Comparison of ENCODE assay signal across 8 cellular contexts in the genomic region with DNA sequence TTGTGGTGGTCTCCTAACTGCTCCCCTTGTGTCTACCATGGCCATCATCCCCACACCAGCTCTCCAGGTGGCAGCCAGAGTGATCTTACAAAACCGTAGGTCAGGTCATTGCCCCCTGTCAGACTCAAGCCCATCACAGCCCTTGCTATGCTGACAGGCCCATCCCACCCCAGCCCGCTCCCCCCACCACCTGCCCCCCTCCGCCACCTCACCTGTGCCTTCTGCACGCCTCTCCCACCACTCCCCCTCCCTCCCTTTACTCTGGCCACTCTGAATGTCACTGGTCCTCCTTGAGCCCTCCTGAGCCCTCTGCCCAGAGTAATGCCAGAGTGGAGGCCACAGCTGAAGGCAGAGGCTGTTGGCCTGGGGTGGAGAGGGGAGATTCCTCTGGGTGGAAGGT. TPM values are rescaled to one million over a fixed set of nuclear protein-coding genes. Genes with fewer than 3 reads are reported as not detected.
DNase-seq lines count a peak whose midpoint lies in the region; ATAC-seq and TF ChIP-seq lines count a peak whose summit lies in the region.

No MANE protein-coding gene starts in this region.

- intact Hi-C loops in heart right ventricle (cut with DNase I) (loop anchor here in 7 of 10 donors (5.0 kb wide), 3 partner anchors 211 to 826 kb away; a partner anchor contains a TSS), cardiac septum (cut with DNase I) (loop anchor here (10.0 kb wide), 1 partner anchor 183 kb away; a partner anchor contains a TSS), ascending aorta (cut with DNase I) (loop anchor here (5.0 kb wide), 1 partner anchor 461 kb away; no protein-coding TSS in a partner anchor), upper lobe of right lung (cut with DNase I) (loop anchor here (5.0 to 10.0 kb wide), 2 partner anchors 211 to 463 kb away; no protein-coding TSS in a partner anchor)

- H3K4me1 ChIP-seq in heart right ventricle, result peaks cover 0 to 45% (median 26%) of the 10 kb centered on the region in 9 donors
- H3K4me1 ChIP-seq in ascending aorta, result peaks cover 0 to 6% of the 10 kb centered on the region in 2 donors
- peaks cover 34 to 37% of the 10 kb centered on the region in 2 donors for H3K4me1 ChIP-seq in mucosa of rectum (ENCODE audit: control insufficient read depth in 2 of 2, insufficient read depth in 2 of 2, low read length in 2 of 2)
- H3K4me1 ChIP-seq in upper lobe of right lung, result peaks cover 10% of the 10 kb centered on the region

- H3K27ac ChIP-seq in heart right ventricle (peak overlapping the region in 3 of 10 donors; percentile 74 to 88 (median 88)), ascending aorta (no peak overlapping the region), mucosa of rectum (ENCODE audit: low read depth in 2 of 2, low read length in 2 of 2) (peak overlapping the region in 1 of 2 donors; percentile 96), upper lobe of right lung (no peak overlapping the region)

- H3K36me3 ChIP-seq in heart right ventricle (no peaks in the 10 kb centered on the region), ascending aorta (peaks cover 0 to 4% of the 10 kb centered on the region in 2 donors), mucosa of rectum (ENCODE audit: control insufficient read depth in 2 of 2, insufficient read depth in 2 of 2, low read length in 2 of 2) (peaks cover 0 to 2% of the 10 kb centered on the region in 2 donors), upper lobe of right lung (no peaks in the 10 kb centered on the region)

- no peaks in the 10 kb centered on the region for H3K27me3 ChIP-seq in heart right ventricle
- H3K27me3 ChIP-seq in ascending aorta, result no peaks in the 10 kb centered on the region
- H3K27me3 ChIP-seq in mucosa of rectum (ENCODE audit: control insufficient read depth in 2 of 2, insufficient read depth in 2 of 2, low read length in 2 of 2), result no peaks in the 10 kb centered on the region
- H3K27me3 ChIP-seq in upper lobe of right lung, result no peaks in the 10 kb centered on the region

- TF ChIP-seq CTCF in heart right ventricle (IDR thresholded peaks at IDR 0.05) (no peak), ascending aorta (IDR thresholded peaks at IDR 0.05) (no peak), upper lobe of right lung (IDR thresholded peaks at IDR 0.05) (no peak)

- ATAC-seq in heart right ventricle, result no peak
- no peak for ATAC-seq in upper lobe of right lung
- ATAC-seq in GM19452 (IDR thresholded peaks at IDR 0.05; ENCODE audit: unreplicated experiment), result no peak

- H3K9me3 ChIP-seq in heart right ventricle, result no peaks in the 10 kb centered on the region
- no peaks in the 10 kb centered on the region for H3K9me3 ChIP-seq in ascending aorta
- no peaks in the 10 kb centered on the region for H3K9me3 ChIP-seq in mucosa of rectum (ENCODE audit: control insufficient read depth in 2 of 2, low read length in 2 of 2)
- no peaks in the 10 kb centered on the region for H3K9me3 ChIP-seq in upper lobe of right lung

- H3K4me3 ChIP-seq in heart right ventricle (peak overlapping the region in 7 of 10 donors; percentile 50 to 87 (median 67)), ascending aorta (peak overlapping the region; percentile 92 to 96), mucosa of rectum (ENCODE audit: low read length in 2 of 2) (peak overlapping the region; percentile 95 to 98), upper lobe of right lung (peak overlapping the region; percentile 94)

- WGBS in heart right ventricle, 2 donors, result 89 to 91% methylated on average over 4 of the region's 4 CpGs

- peak overlapping the region; percentile 96 to 97 for H3K9ac ChIP-seq in mucosa of rectum (ENCODE audit: low read depth in 1 of 2, low read length in 2 of 2)

- no peak for DNase-seq in heart right ventricle
- no peak for DNase-seq in cardiac septum (ENCODE audit: low spot score)
- DNase-seq in ascending aorta (ENCODE audit: low spot score in 2 of 2), result no peak
- no peak for DNase-seq in upper lobe of right lung
- DNase-seq in NCI-H2227 treated with DMSO at 0.1 percent for 48 hours (lab: John Stamatoyannopoulos, UW), result no peak
- DNase-seq in NCI-H1048 (lab: John Stamatoyannopoulos, UW), result no peak

RNA-seq across cellular contexts. Expression of a gene that starts 28.5 kb away (rescaled TPM):
- total RNA-seq in heart right ventricle (under 1 TPM in 2 of 10 donors, not detected in 8; 0.09 to 0.56 TPM), cardiac septum (not detected), ascending aorta (not detected), upper lobe of right lung (not detected)
- under 1 TPM in 1 of 2 donors, not detected in 1; 0.03 TPM for polyA plus RNA-seq in heart right ventricle

RNA-seq across cellular contexts. Expression of a gene that starts 44.6 kb away (rescaled TPM):
- total RNA-seq in heart right ventricle, result not detected
- not detected for polyA plus RNA-seq in heart right ventricle
- total RNA-seq in cardiac septum, result not detected
- total RNA-seq in ascending aorta, result not detected
- not detected for total RNA-seq in upper lobe of right lung
